In genomic region chr18:40293311-40293710, GRCh38 we compare ENCODE assay signal across 14 cellular contexts.
DNase-seq lines count a peak whose midpoint lies in the region; ATAC-seq and TF ChIP-seq lines count a peak whose summit lies in the region.
"Had no signal": no experiment of that assay in that cellular context is flagged by ENCODE, and none has a peak within 500 bp of the region (broad histone marks: within the 10 kb centered on the region; RNA-seq: fewer than 3 reads in every experiment).

No MANE protein-coding gene starts in this region.

- no peaks in the 10 kb centered on the region for H3K27me3 ChIP-seq in neural progenitor cell

- H3K9ac ChIP-seq in neural progenitor cell: no peak overlapping the region

- H3K36me3 Mint-ChIP-seq in neural progenitor cell: peaks cover 2% of the 10 kb centered on the region
- H3K36me3 Mint-ChIP-seq in endothelial cell (ENCODE audit: low read depth, unreplicated experiment): no peaks in the 10 kb centered on the region
- H3K36me3 Mint-ChIP-seq: naive B cell had no signal

- H3K4me2 ChIP-seq in neural progenitor cell: no peak overlapping the region
- H3K4me2 ChIP-seq: A549 had no signal

- no peaks in the 10 kb centered on the region for H4K20me1 ChIP-seq in neural progenitor cell (ENCODE audit: low read depth)

- H3K27me3 Mint-ChIP-seq in neural progenitor cell (ENCODE audit: insufficient read depth, low read depth) (no peaks in the 10 kb centered on the region), endothelial cell (ENCODE audit: unreplicated experiment) (peaks cover 1% of the 10 kb centered on the region)
- H3K27me3 Mint-ChIP-seq: naive B cell had no signal

- H3K4me3 Mint-ChIP-seq in neural progenitor cell (no peak overlapping the region), endothelial cell (ENCODE audit: unreplicated experiment) (no peak overlapping the region)
- H3K4me3 Mint-ChIP-seq: naive B cell had no signal

- no peak overlapping the region for H2AFZ ChIP-seq in neural progenitor cell (replicated peaks)

- no peaks in the 10 kb centered on the region for H3F3A ChIP-seq in neural progenitor cell (ENCODE audit: low read depth)

- H3K9me3 Mint-ChIP-seq in neural progenitor cell (peaks cover 7% of the 10 kb centered on the region), endothelial cell (ENCODE audit: unreplicated experiment) (no peaks in the 10 kb centered on the region)

- peak; percentile 17 for TF ChIP-seq CTCF in cardiac fibroblast (IDR thresholded peaks at IDR 0.05; ENCODE audit: low read depth, low read length)
- peak; percentile 67 for TF ChIP-seq CTCF in neural progenitor cell (IDR thresholded peaks at IDR 0.05)
- no peak for TF ChIP-seq CTCF in endothelial cell (IDR thresholded peaks at IDR 0.05; ENCODE audit: unreplicated experiment)

- H3K27ac ChIP-seq in neural progenitor cell: no peak overlapping the region
- H3K27ac ChIP-seq: A549, skin epidermis had no signal

- no peaks in the 10 kb centered on the region for H3K79me2 ChIP-seq in neural progenitor cell (ENCODE audit: low read depth)

- H3K36me3 ChIP-seq in neural progenitor cell: no peaks in the 10 kb centered on the region

- peak; percentile 27 for DNase-seq in NCI-H1092 treated with DMSO at 0.1 percent for 48 hours (lab: John Stamatoyannopoulos, UW)
- DNase-seq in NCI-H1092 (lab: John Stamatoyannopoulos, UW): no peak
- DNase-seq in NCI-H2227 (lab: John Stamatoyannopoulos, UW; ENCODE audit: unreplicated experiment): peak; percentile 7
- DNase-seq in cardiac fibroblast (ENCODE audit: low read depth in 2 of 2): peak; percentile 3 to 13
- peak; percentile 44 for DNase-seq in neural progenitor cell (ENCODE audit: low spot score)
- DNase-seq in COLO829 (ENCODE audit: low spot score): no peak
- no peak for DNase-seq in endothelial cell (ENCODE audit: low spot score)
- DNase-seq: DND-41, naive B cell, NCI-H774, trophoblast cell had no signal

- H3K4me1 ChIP-seq in neural progenitor cell: no peaks in the 10 kb centered on the region
- H3K4me1 ChIP-seq: A549 had no signal

- ATAC-seq in HG02642 (IDR thresholded peaks at IDR 0.05; ENCODE audit: poor library complexity, unreplicated experiment): no peak
- ATAC-seq: A549 had no signal

- H3K4me3 ChIP-seq in cardiac fibroblast (replicated peaks in 1 of 2; ENCODE audit: low read depth in 2 of 2, low read length in 2 of 2) (no peak overlapping the region), neural progenitor cell (no peak overlapping the region)
- H3K4me3 ChIP-seq: A549, skin epidermis had no signal

- H3K9me3 ChIP-seq in neural progenitor cell (ENCODE audit: low read depth): no peaks in the 10 kb centered on the region
- H3K9me3 ChIP-seq: A549 had no signal

- H3K27ac Mint-ChIP-seq in neural progenitor cell (no peak overlapping the region), endothelial cell (ENCODE audit: unreplicated experiment) (no peak overlapping the region)
- H3K27ac Mint-ChIP-seq: naive B cell had no signal

- no peaks in the 10 kb centered on the region for H3K4me1 Mint-ChIP-seq in neural progenitor cell
- no peaks in the 10 kb centered on the region for H3K4me1 Mint-ChIP-seq in endothelial cell (ENCODE audit: unreplicated experiment)
- H3K4me1 Mint-ChIP-seq: naive B cell had no signal

Comparison
In these comparisons a context has a peak if more than half of its experiments do, and no peak if none do; other contexts are left out.
1. DNase-seq: peak in NCI-H1092 treated with DMSO at 0.1 percent for 48 hours (single experiment), NCI-H2227 (single experiment), cardiac fibroblast (2 of 2) and neural progenitor cell (single experiment); none in NCI-H1092 (single experiment), COLO829 (single experiment) and endothelial cell (single experiment).